Comparison of ENCODE assay signal across 8 cellular contexts in the genomic region with DNA sequence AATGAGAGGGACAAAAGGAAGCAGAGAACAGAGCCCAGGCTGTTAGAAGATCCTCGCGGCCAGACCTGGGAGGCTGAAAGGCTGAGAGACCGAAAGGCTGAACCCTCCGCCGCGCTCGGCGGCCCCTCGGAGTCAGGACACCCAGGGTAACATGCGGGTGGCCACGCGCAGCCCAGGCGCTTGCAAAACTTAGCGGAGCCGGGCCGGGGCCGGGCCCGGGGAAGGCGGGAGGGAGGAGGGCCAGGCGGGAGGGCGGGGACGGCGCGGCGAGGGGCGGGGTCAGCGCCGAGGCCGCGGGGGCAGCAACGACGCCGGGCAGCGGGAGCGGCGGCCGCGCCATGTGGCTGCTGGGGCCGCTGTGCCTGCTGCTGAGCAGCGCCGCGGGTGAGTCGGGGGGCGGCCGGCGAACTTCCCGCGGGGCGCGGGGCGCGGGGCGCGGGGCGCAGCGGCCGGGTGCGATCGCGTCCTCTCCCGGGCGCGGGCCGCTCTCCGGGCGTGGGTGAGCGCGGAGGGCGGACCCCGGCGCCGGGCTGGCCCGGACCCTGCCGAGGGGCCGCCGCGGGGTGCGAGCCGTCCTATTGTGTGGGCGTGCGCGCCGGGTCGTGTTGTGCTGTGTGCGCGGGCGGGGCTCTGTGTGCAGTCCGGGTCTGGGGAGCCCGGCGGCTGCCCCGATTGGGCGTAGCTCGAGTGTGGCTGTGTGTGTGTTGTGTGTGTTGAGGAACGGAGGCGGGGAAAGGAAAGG. TPM values are rescaled to one million over a fixed set of nuclear protein-coding genes. Genes with fewer than 3 reads are reported as not detected.
A peak's percentile ranks its signal among the peaks of the same experiment; 100 is the strongest.
DNase-seq lines count a peak whose midpoint lies in the region; ATAC-seq, FAIRE-seq and TF ChIP-seq lines count a peak whose summit lies in the region.

A gene with protein sequence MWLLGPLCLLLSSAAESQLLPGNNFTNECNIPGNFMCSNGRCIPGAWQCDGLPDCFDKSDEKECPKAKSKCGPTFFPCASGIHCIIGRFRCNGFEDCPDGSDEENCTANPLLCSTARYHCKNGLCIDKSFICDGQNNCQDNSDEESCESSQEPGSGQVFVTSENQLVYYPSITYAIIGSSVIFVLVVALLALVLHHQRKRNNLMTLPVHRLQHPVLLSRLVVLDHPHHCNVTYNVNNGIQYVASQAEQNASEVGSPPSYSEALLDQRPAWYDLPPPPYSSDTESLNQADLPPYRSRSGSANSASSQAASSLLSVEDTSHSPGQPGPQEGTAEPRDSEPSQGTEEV (plus strand): TSS at position 302 of the 742 bp plus-strand sequence. CDS start 37 bp downstream, at position 339.

- H3K36me3 Mint-ChIP-seq in activated CD8-positive, alpha-beta memory T cell treated with anti-CD3 and anti-CD28 coated beads, Interleukin-2, amount 10 ng/mL, durations not matched to agents 7 days and 5 days: no peaks in the 10 kb centered on the region

- peaks cover 39% of the 10 kb centered on the region for H3K27me3 Mint-ChIP-seq in activated CD8-positive, alpha-beta memory T cell treated with anti-CD3 and anti-CD28 coated beads, Interleukin-2, amount 10 ng/mL, durations not matched to agents 7 days and 5 days

- CTCF ChIA-PET in activated CD8-positive, alpha-beta memory T cell treated with anti-CD3 and anti-CD28 coated beads, Interleukin-2, amount 10 ng/mL, durations not matched to agents 7 days and 5 days (lab: Charles Lee): no interaction called here

- no peak for TF ChIP-seq POLR2A in erythroblast (IDR thresholded peaks at IDR 0.05; ENCODE audit: low read length)

- H3K27ac Mint-ChIP-seq in activated CD8-positive, alpha-beta memory T cell treated with anti-CD3 and anti-CD28 coated beads, Interleukin-2, amount 10 ng/mL, durations not matched to agents 7 days and 5 days: no peak within 1 kb of the TSS

- no peaks in the 10 kb centered on the region for H3K9me3 Mint-ChIP-seq in activated CD8-positive, alpha-beta memory T cell treated with anti-CD3 and anti-CD28 coated beads, Interleukin-2, amount 10 ng/mL, durations not matched to agents 7 days and 5 days (ENCODE audit: low read depth)

- H3K4me1 Mint-ChIP-seq in activated CD8-positive, alpha-beta memory T cell treated with anti-CD3 and anti-CD28 coated beads, Interleukin-2, amount 10 ng/mL, durations not matched to agents 7 days and 5 days: peaks cover 8% of the 10 kb centered on the region

- FAIRE-seq in GM18507 (lab: Jason Lieb, UNC): no peak

- peak within 1 kb of the TSS; percentile 54 for H3K4me3 Mint-ChIP-seq in activated CD8-positive, alpha-beta memory T cell treated with anti-CD3 and anti-CD28 coated beads, Interleukin-2, amount 10 ng/mL, durations not matched to agents 7 days and 5 days

- ATAC-seq in HG03097 (IDR thresholded peaks at IDR 0.05; ENCODE audit: low FRiP score, unreplicated experiment): peak; percentile 56
- peak; percentile 83 for ATAC-seq in activated CD8-positive, alpha-beta memory T cell treated with anti-CD3 and anti-CD28 coated beads, Interleukin-2, amount 10 ng/mL, durations not matched to agents 7 days and 5 days

- DNase-seq in 8988T: peak; percentile 88
- peak; percentile 22 for DNase-seq in GM18507 (ENCODE audit: extremely low spot score, insufficient read length, low read depth)
- DNase-seq in NCI-H510A treated with DMSO at 0.1 percent for 48 hours (lab: John Stamatoyannopoulos, UW): peak; percentile 58
- DNase-seq in activated CD8-positive, alpha-beta memory T cell treated with anti-CD3 and anti-CD28 coated beads, Interleukin-2, amount 10 ng/mL, durations not matched to agents 7 days and 5 days: no peak
- peak; percentile 85 for DNase-seq in erythroblast (lab: John Stamatoyannopoulos, UW)
- peak; percentile 74 for DNase-seq in midbrain (lab: John Stamatoyannopoulos, UW)
- peak; percentile 65 for DNase-seq in stimulated activated CD8-positive, alpha-beta memory T cell treated with anti-CD3 and anti-CD28 coated beads, Interleukin-4, amount 100 ng/mL, for 48 hours

RNA-seq across cellular contexts. Expression of the gene that starts here (rescaled TPM):
- total RNA-seq in activated CD8-positive, alpha-beta memory T cell treated with anti-CD3 and anti-CD28 coated beads, Interleukin-2, amount 10 ng/mL, durations not matched to agents 7 days and 5 days: not detected

Comparison
In these comparisons a context has a peak if more than half of its experiments do, and no peak if none do; other contexts are left out.
1. Peak in ATAC-seq in activated CD8-positive, alpha-beta memory T cell treated with anti-CD3 and anti-CD28 coated beads, Interleukin-2, amount 10 ng/mL, durations not matched to agents 7 days and 5 days; RNA of the gene not detected or under 1 TPM.